40 cellular contexts compared by ENCODE assay signal in the genomic region with DNA sequence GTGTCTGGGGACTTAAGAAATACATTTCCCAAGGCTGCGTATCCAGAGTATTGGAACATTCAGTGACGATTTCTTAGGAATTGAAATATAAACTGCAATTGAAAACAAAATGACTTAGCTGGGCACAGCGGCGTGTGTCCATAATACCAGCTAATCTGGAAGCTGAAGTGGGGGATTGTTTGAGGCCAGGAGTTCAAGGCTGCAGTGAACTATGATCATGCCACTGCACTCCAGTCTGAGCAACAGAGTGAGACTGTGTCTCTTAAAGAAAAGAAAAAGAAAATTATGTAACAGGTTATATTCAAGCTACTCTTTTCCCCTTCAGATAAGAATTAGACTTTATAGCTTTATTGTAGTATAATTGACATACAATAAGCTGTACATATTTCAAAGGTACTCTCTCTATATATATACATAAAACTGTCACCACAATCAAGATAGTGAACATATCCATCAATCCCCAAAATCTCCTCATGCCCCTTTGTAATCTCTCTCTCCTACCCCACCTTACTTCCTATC. TPM values are rescaled to one million over a fixed set of nuclear protein-coding genes. Genes with fewer than 3 reads are reported as not detected.
"Had no signal": no experiment of that assay in that cellular context is flagged by ENCODE, and none has a peak within 500 bp of the region (broad histone marks: within the 10 kb centered on the region; RNA-seq: fewer than 3 reads in every experiment).

No MANE protein-coding gene starts in this region.

- H3K27me3 Mint-ChIP-seq: activated CD4-positive, alpha-beta memory T cell treated with anti-CD3 and anti-CD28 coated beads, Interleukin-2, amount 10 ng/mL, durations not matched to agents 7 days and 5 days; activated CD8-positive, alpha-beta memory T cell treated with anti-CD3 and anti-CD28 coated beads, Interleukin-2, amount 10 ng/mL, durations not matched to agents 7 days and 5 days; activated naive CD4-positive, alpha-beta T cell treated with anti-CD3 and anti-CD28 coated beads, Interleukin-2, amount 10 ng/mL, durations not matched to agents 7 days and 5 days; activated naive CD8-positive, alpha-beta T cell had no signal

- H3K27ac Mint-ChIP-seq: activated CD4-positive, alpha-beta memory T cell treated with anti-CD3 and anti-CD28 coated beads, Interleukin-2, amount 10 ng/mL, durations not matched to agents 7 days and 5 days; activated CD8-positive, alpha-beta memory T cell treated with anti-CD3 and anti-CD28 coated beads, Interleukin-2, amount 10 ng/mL, durations not matched to agents 7 days and 5 days; activated naive CD4-positive, alpha-beta T cell treated with anti-CD3 and anti-CD28 coated beads, Interleukin-2, amount 10 ng/mL, durations not matched to agents 7 days and 5 days; activated naive CD8-positive, alpha-beta T cell had no signal

- FAIRE-seq: astrocyte, bronchial epithelial cell had no signal

- H3K4me3 Mint-ChIP-seq: activated CD4-positive, alpha-beta memory T cell treated with anti-CD3 and anti-CD28 coated beads, Interleukin-2, amount 10 ng/mL, durations not matched to agents 7 days and 5 days; activated CD8-positive, alpha-beta memory T cell treated with anti-CD3 and anti-CD28 coated beads, Interleukin-2, amount 10 ng/mL, durations not matched to agents 7 days and 5 days; activated naive CD4-positive, alpha-beta T cell treated with anti-CD3 and anti-CD28 coated beads, Interleukin-2, amount 10 ng/mL, durations not matched to agents 7 days and 5 days; activated naive CD8-positive, alpha-beta T cell had no signal

- ATAC-seq: activated CD8-positive, alpha-beta memory T cell treated with anti-CD3 and anti-CD28 coated beads, Interleukin-2, amount 10 ng/mL, durations not matched to agents 7 days and 5 days; body of pancreas; PC-3; SK-N-SH treated with all-trans-retinoic acid at 6 μM for 48 hours had no signal

- H3K9me3 Mint-ChIP-seq: activated CD4-positive, alpha-beta memory T cell treated with anti-CD3 and anti-CD28 coated beads, Interleukin-2, amount 10 ng/mL, durations not matched to agents 7 days and 5 days; activated naive CD4-positive, alpha-beta T cell treated with anti-CD3 and anti-CD28 coated beads, Interleukin-2, amount 10 ng/mL, durations not matched to agents 7 days and 5 days had no signal

- H3K36me3 ChIP-seq: Peyer's patch, WERI-Rb-1 had no signal

- H3K4me1 ChIP-seq: body of pancreas had no signal

- H3K9me3 ChIP-seq: body of pancreas, Peyer's patch, SJSA1 had no signal

- DNase-seq: activated CD4-positive, alpha-beta memory T cell treated with anti-CD3 and anti-CD28 coated beads, Interleukin-2, amount 10 ng/mL, durations not matched to agents 7 days and 5 days; activated CD4-positive, alpha-beta T cell treated with anti-CD3 and anti-CD28 coated beads for 1 hour; activated CD4-positive, alpha-beta T cell treated with anti-CD3 and anti-CD28 coated beads for 48 hours; activated CD4-positive, CD25-positive, alpha-beta regulatory T cell; activated CD8-positive, alpha-beta memory T cell treated with anti-CD3 and anti-CD28 coated beads for 24 hours; activated CD8-positive, alpha-beta memory T cell treated with anti-CD3 and anti-CD28 coated beads, Interleukin-2, amount 10 ng/mL, durations not matched to agents 7 days and 5 days; activated CD8-positive, alpha-beta memory T cell treated with anti-CD3 and anti-CD28 coated beads, Interleukin-2, amount 50 U/mL, for 48 hours; activated effector memory CD4-positive, alpha-beta T cell treated with Interleukin-2 at 50 U/mL for 16 hours; activated naive CD4-positive, alpha-beta T cell treated with anti-CD3 and anti-CD28 coated beads, Interleukin-2, amount 10 ng/mL, durations not matched to agents 7 days and 5 days; activated T-cell treated with anti-CD3 and anti-CD28 coated beads, Interleukin-2, amount 50 U/mL, for 48 hours; body of pancreas; caudate nucleus; Kasumi-1; KG1; MM.1S; MV-4-11; NCI-H1092; NCI-H1417; NCI-H146; NCI-H187; NCI-H2029 treated with DMSO at 0.1 percent for 48 hours; NCI-H2107; NCI-H2171; NCI-H510A; NCI-H526; NCI-H748 treated with DMSO at 0.1 percent for 48 hours; NK-92 treated with Interleukin-12 subunit alpha and Interleukin-12 subunit beta, amount 100 ng/mL, for 24 hours; PC-3; RPMI8226; SHP77 treated with DMSO at 0.1 percent for 48 hours; T-helper 1 cell; T1000; WERI-Rb-1 had no signal

- H3K27me3 ChIP-seq: body of pancreas, Peyer's patch, SJSA1 had no signal

- H3K4me3 ChIP-seq: body of pancreas, Peyer's patch, SJSA1 had no signal

- H3K27ac ChIP-seq: body of pancreas, SJSA1, WERI-Rb-1 had no signal

RNA-seq across cellular contexts. Expression of a gene that starts 22.4 kb away (rescaled TPM):
- total RNA-seq: activated CD4-positive, alpha-beta memory T cell treated with anti-CD3 and anti-CD28 coated beads, Interleukin-2, amount 10 ng/mL, durations not matched to agents 7 days and 5 days; activated CD8-positive, alpha-beta memory T cell treated with anti-CD3 and anti-CD28 coated beads, Interleukin-2, amount 10 ng/mL, durations not matched to agents 7 days and 5 days; body of pancreas; bronchial epithelial cell; PC-3; Peyer's patch; T-helper 2 cell treated with Interferon-gamma antibody and Interleukin-4, amounts not matched to agents 100 ng/mL and 5 ng/mL, for 36 hours had no signal
